ENCODE assay signal across 1 cellular context in the genomic region with DNA sequence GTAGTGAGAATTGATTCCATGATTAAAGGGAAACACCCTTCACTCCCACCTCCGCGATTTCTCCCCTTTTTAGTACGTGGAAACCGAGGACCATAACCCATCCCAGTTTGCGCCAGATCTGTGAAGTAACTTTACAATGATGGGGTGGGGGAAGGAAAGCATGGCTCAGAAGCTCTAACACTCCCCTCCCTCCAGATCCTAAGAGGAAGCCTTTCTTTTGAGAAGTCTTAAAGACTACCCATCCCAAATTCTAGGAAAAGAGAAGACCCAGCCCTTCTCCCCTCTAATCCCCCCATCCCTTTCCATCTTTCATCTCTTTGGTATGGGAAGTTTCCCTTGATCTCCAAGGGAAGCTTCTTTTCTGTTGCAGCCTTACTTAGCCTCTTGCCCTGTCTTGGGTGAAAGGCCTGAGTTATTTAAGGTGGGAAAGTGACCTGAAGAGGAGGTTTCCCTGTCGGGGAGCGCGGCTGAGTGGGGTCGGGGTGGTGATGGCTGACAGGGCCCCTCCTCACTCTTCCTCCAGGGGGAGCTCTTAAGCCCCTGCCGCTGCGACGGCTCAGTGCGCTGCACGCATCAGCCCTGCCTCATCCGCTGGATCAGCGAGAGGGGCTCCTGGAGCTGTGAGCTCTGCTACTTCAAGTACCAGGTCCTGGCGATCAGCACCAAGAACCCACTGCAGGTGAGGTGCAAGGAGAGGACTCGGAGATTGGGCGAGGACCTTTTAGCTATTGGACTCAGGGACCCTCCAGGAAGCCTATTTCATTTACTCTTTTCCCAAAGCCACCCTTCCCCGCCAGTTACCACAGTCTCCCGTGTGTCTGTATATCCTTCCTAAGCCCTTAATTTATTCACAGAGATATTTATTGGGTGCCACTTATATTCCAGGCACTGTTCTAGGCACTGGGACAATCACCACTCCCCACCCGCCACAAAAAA.
TF ChIP-seq lines count a peak whose summit lies in the region.

No MANE protein-coding gene starts in this region.

TF ChIP-seq in HepG2, 621 proteins besides CTCF, POLR2A, EP300 and RAD21 (continued from another document and continues in another):
- TF ChIP-seq ZNF850 (CRISPR knock-in tag; conservative IDR thresholded peaks at IDR 0.05) (no peak), TCF12 (IDR thresholded peaks at IDR 0.05) (no peak), TCF12 (CRISPR knock-in tag; IDR thresholded peaks at IDR 0.05) (no peak), YEATS4 (CRISPR knock-in tag; IDR thresholded peaks at IDR 0.05; ENCODE audit: borderline replicate concordance) (no peak), ZNF17 (CRISPR knock-in tag; IDR thresholded peaks at IDR 0.05) (no peak), RFX1 (IDR thresholded peaks at IDR 0.05) (no peak), SMARCE1 (IDR thresholded peaks at IDR 0.05; ENCODE audit: borderline replicate concordance) (no peak), FOSL1 (CRISPR knock-in tag; IDR thresholded peaks at IDR 0.05; ENCODE audit: borderline replicate concordance) (no peak), HNF4G (IDR thresholded peaks at IDR 0.05; ENCODE audit: borderline replicate concordance, low read depth, low read length) (no peak), HNF4G (CRISPR knock-in tag; IDR thresholded peaks at IDR 0.05; ENCODE audit: borderline replicate concordance, low read depth) (no peak), ZNF318 (CRISPR knock-in tag; IDR thresholded peaks at IDR 0.05) (no peak), ZNF260 (CRISPR knock-in tag; IDR thresholded peaks at IDR 0.05; ENCODE audit: borderline replicate concordance, low read depth) (no peak), SKIL (CRISPR knock-in tag; IDR thresholded peaks at IDR 0.05; ENCODE audit: borderline replicate concordance) (no peak), ZNF724P (CRISPR knock-in tag; IDR thresholded peaks at IDR 0.05; ENCODE audit: borderline replicate concordance) (no peak), ZNF878 (CRISPR knock-in tag; IDR thresholded peaks at IDR 0.05) (no peak), GMEB1 (CRISPR knock-in tag; IDR thresholded peaks at IDR 0.05; ENCODE audit: borderline replicate concordance) (no peak), GABPB1 (CRISPR knock-in tag; IDR thresholded peaks at IDR 0.05) (peak; percentile 44; the same call in 1 of the 2 replicates), KMT2A (CRISPR knock-in tag; IDR thresholded peaks at IDR 0.05) (no peak), GLMP (CRISPR knock-in tag; IDR thresholded peaks at IDR 0.05; ENCODE audit: borderline replicate concordance) (no peak), ZNF276 (CRISPR knock-in tag; IDR thresholded peaks at IDR 0.05; ENCODE audit: low read depth) (no peak; the same call in 1 of the 2 replicates), SP2 (CRISPR knock-in tag; IDR thresholded peaks at IDR 0.05) (no peak)
- TF ChIP-seq, protein P1, sequence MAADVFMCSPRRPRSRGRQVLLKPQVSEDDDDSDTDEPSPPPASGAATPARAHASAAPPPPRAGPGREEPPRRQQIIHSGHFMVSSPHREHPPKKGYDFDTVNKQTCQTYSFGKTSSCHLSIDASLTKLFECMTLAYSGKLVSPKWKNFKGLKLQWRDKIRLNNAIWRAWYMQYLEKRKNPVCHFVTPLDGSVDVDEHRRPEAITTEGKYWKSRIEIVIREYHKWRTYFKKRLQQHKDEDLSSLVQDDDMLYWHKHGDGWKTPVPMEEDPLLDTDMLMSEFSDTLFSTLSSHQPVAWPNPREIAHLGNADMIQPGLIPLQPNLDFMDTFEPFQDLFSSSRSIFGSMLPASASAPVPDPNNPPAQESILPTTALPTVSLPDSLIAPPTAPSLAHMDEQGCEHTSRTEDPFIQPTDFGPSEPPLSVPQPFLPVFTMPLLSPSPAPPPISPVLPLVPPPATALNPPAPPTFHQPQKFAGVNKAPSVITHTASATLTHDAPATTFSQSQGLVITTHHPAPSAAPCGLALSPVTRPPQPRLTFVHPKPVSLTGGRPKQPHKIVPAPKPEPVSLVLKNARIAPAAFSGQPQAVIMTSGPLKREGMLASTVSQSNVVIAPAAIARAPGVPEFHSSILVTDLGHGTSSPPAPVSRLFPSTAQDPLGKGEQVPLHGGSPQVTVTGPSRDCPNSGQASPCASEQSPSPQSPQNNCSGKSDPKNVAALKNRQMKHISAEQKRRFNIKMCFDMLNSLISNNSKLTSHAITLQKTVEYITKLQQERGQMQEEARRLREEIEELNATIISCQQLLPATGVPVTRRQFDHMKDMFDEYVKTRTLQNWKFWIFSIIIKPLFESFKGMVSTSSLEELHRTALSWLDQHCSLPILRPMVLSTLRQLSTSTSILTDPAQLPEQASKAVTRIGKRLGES (CRISPR knock-in tag; IDR thresholded peaks at IDR 0.05; ENCODE audit: borderline replicate concordance): no peak
- TF ChIP-seq, protein P2, sequence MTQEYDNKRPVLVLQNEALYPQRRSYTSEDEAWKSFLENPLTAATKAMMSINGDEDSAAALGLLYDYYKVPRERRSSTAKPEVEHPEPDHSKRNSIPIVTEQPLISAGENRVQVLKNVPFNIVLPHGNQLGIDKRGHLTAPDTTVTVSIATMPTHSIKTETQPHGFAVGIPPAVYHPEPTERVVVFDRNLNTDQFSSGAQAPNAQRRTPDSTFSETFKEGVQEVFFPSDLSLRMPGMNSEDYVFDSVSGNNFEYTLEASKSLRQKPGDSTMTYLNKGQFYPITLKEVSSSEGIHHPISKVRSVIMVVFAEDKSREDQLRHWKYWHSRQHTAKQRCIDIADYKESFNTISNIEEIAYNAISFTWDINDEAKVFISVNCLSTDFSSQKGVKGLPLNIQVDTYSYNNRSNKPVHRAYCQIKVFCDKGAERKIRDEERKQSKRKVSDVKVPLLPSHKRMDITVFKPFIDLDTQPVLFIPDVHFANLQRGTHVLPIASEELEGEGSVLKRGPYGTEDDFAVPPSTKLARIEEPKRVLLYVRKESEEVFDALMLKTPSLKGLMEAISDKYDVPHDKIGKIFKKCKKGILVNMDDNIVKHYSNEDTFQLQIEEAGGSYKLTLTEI (CRISPR knock-in tag; conservative IDR thresholded peaks at IDR 0.05): no peak
- TF ChIP-seq, protein P3, sequence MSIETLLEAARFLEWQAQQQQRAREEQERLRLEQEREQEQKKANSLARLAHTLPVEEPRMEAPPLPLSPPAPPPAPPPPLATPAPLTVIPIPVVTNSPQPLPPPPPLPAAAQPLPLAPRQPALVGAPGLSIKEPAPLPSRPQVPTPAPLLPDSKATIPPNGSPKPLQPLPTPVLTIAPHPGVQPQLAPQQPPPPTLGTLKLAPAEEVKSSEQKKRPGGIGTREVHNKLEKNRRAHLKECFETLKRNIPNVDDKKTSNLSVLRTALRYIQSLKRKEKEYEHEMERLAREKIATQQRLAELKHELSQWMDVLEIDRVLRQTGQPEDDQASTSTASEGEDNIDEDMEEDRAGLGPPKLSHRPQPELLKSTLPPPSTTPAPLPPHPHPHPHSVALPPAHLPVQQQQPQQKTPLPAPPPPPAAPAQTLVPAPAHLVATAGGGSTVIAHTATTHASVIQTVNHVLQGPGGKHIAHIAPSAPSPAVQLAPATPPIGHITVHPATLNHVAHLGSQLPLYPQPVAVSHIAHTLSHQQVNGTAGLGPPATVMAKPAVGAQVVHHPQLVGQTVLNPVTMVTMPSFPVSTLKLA (IDR thresholded peaks at IDR 0.05): no peak
